18 cellular contexts compared by ENCODE assay signal in genomic region chr18:74410441-74410992, GRCh38. TPM values are rescaled to one million over a fixed set of nuclear protein-coding genes. Genes with fewer than 3 reads are reported as not detected.
"Had no signal": no experiment of that assay in that cellular context is flagged by ENCODE, and none has a peak within 500 bp of the region (broad histone marks: within the 10 kb centered on the region; RNA-seq: fewer than 3 reads in every experiment).

No MANE protein-coding gene starts in this region.

- H3K27ac ChIP-seq: SJSA1 had no signal

- H3K36me3 Mint-ChIP-seq: activated CD4-positive, alpha-beta memory T cell treated with anti-CD3 and anti-CD28 coated beads for 36 hours had no signal

- H3K36me3 ChIP-seq: SJSA1 had no signal

- H3K9me3 Mint-ChIP-seq: activated B cell treated with CpG ODN at 0.5 μM for 24 hours; activated CD4-positive, alpha-beta memory T cell treated with anti-CD3 and anti-CD28 coated beads for 36 hours; activated T-helper 17 cell treated with anti-CD3 and anti-CD28 coated beads, Interleukin-2, amount 50 U/mL, for 72 hours; T-helper 1 cell treated with Interleukin-12 subunit alpha and Interleukin-12 subunit beta and Interleukin-4 antibody, amounts not matched to agents 30 μg/mL and 1 μg/mL, for 36 hours had no signal

- H3K27ac Mint-ChIP-seq: activated B cell treated with CpG ODN at 0.5 μM for 24 hours; activated CD4-positive, alpha-beta memory T cell treated with anti-CD3 and anti-CD28 coated beads for 36 hours; activated CD4-positive, alpha-beta T cell treated with anti-CD3 and anti-CD28 coated beads, Interleukin-2, amount 10 ng/mL, durations not matched to agents 7 days and 5 days; activated T-helper 17 cell treated with anti-CD3 and anti-CD28 coated beads, Interleukin-2, amount 50 U/mL, for 72 hours had no signal

- H3K4me3 ChIP-seq: SJSA1 had no signal

- H3K4me3 Mint-ChIP-seq: activated B cell treated with CpG ODN at 0.5 μM for 24 hours; activated CD4-positive, alpha-beta memory T cell treated with anti-CD3 and anti-CD28 coated beads for 36 hours; activated CD4-positive, alpha-beta T cell treated with anti-CD3 and anti-CD28 coated beads, Interleukin-2, amount 10 ng/mL, durations not matched to agents 7 days and 5 days; activated T-helper 17 cell treated with anti-CD3 and anti-CD28 coated beads, Interleukin-2, amount 50 U/mL, for 72 hours had no signal

- H3K4me1 ChIP-seq: SJSA1 had no signal

- DNase-seq: activated B cell treated with CpG ODN at 0.5 μM for 24 hours; activated CD4-positive, alpha-beta memory T cell treated with anti-CD3 and anti-CD28 coated beads for 36 hours; activated CD4-positive, alpha-beta T cell treated with anti-CD3 and anti-CD28 coated beads, Interleukin-2, amount 10 ng/mL, durations not matched to agents 7 days and 5 days; activated CD8-positive, alpha-beta memory T cell treated with anti-CD3 and anti-CD28 coated beads for 24 hours; activated gamma-delta T cell; activated naive CD4-positive, alpha-beta T cell treated with anti-CD3 and anti-CD28 coated beads, Interleukin-2, amount 50 U/mL, for 16 hours; activated T-cell treated with anti-CD3 and anti-CD28 coated beads, Interleukin-2, amount 50 U/mL, for 48 hours; Karpas-422; MM.1S; NCI-H1105; NCI-H1436; NCI-H1694 treated with DMSO at 0.1 percent for 48 hours; NCI-H2081; NCI-H510A treated with DMSO at 0.1 percent for 48 hours; SHP77 had no signal

- H3K9me3 ChIP-seq: SJSA1 had no signal

- ATAC-seq: activated T-helper 17 cell treated with anti-CD3 and anti-CD28 coated beads, Interleukin-2, amount 50 U/mL, for 72 hours had no signal

RNA-seq across cellular contexts. Expression of gene DIPK1C, which starts 46.6 kb away (rescaled TPM):
- total RNA-seq: activated B cell treated with CpG ODN at 0.5 μM for 24 hours; activated CD4-positive, alpha-beta memory T cell treated with anti-CD3 and anti-CD28 coated beads for 36 hours; activated CD4-positive, alpha-beta T cell treated with anti-CD3 and anti-CD28 coated beads, Interleukin-2, amount 10 ng/mL, durations not matched to agents 7 days and 5 days; activated T-helper 17 cell treated with anti-CD3 and anti-CD28 coated beads, Interleukin-2, amount 50 U/mL, for 72 hours; SJSA1 had no signal
